11 cellular contexts compared by ENCODE assay signal in genomic region chr19:28718909-28719308, GRCh38.
"Had no signal": no experiment of that assay in that cellular context is flagged by ENCODE, and none has a peak within 500 bp of the region (broad histone marks: within the 10 kb centered on the region; RNA-seq: fewer than 3 reads in every experiment).

No MANE protein-coding gene starts in this region.

- H3K36me3 ChIP-seq: HAP-1 had no signal

- FAIRE-seq: H1, H54 had no signal

- H3K4me2 ChIP-seq: GM23338 had no signal

- H2AFZ ChIP-seq: GM23248, GM23338 had no signal

- H3K27ac ChIP-seq: GM23248 had no signal

- H3K4me3 ChIP-seq: GM23248, GM23338, HAP-1 had no signal

- H3K9me3 ChIP-seq: HAP-1 had no signal

- H3K9ac ChIP-seq: GM23248 had no signal

- H3K4me1 ChIP-seq: HAP-1 had no signal

- ATAC-seq: GM23338, HCT116 had no signal

- DNase-seq: GM23248, GOT3, H7, H9, HCEC 1CT, HFFc6 had no signal
